In genomic region chr19:7098701-7099596, GRCh38 we compare ENCODE assay signal across 8 cellular contexts. TPM values are rescaled to one million over a fixed set of nuclear protein-coding genes. Genes with fewer than 3 reads are reported as not detected.
DNase-seq lines count a peak whose midpoint lies in the region; ATAC-seq, FAIRE-seq and TF ChIP-seq lines count a peak whose summit lies in the region.

No MANE protein-coding gene starts in this region.

- POLR2A ChIA-PET in A549 (lab: Yijun Ruan, JAX), result interaction anchor here (0.6 to 1.4 kb wide), 11 partner anchors 13 to 1042 kb away, joined by 3 to 18 read pairs (median 3); partner anchors contain the start of genes INSR and ZNF557

- CTCF ChIA-PET in A549 (lab: Yijun Ruan, JAX), result interaction anchor here (0.9 to 4.8 kb wide), 6 partner anchors 10 to 582 kb away, joined by 3 to 49 read pairs (median 4); partner anchors contain the start of gene TRAPPC5

- TF ChIP-seq POLR2A in A549 (IDR thresholded peaks at IDR 0.05; ENCODE audit: low read length) (peak; percentile 51), gastrocnemius medialis (IDR thresholded peaks at IDR 0.05) (no peak)

- intact Hi-C loops in gastrocnemius medialis (cut with DNase I; ENCODE audit: low total_unique reads), result loop anchor here (1.0 kb wide), 4 partner anchors 30 to 423 kb away; partner anchors contain the start of genes INSR, MCOLN1 and ZNF557

- peak; percentile 70 to 86 for DNase-seq in A549 (ENCODE audit: low read depth in 1 of 2, low spot score in 1 of 2)
- DNase-seq in NCI-H2107 treated with DMSO at 0.1 percent for 48 hours (lab: John Stamatoyannopoulos, UW; ENCODE audit: unreplicated experiment), result peak; percentile 89
- peak; percentile 96 for DNase-seq in UCSD-AML1 (lab: John Stamatoyannopoulos, UW; ENCODE audit: unreplicated experiment)
- peak; percentile 82 for DNase-seq in brain microvascular endothelial cell
- DNase-seq in gastrocnemius medialis, result peak; percentile 84 to 89

- ATAC-seq in A549 (peak; percentile 89 to 96), GM18858 (IDR thresholded peaks at IDR 0.05; ENCODE audit: unreplicated experiment) (peak; percentile 59), HG03064 (IDR thresholded peaks at IDR 0.05; ENCODE audit: low read depth, unreplicated experiment) (peak; percentile 73), gastrocnemius medialis (peak; percentile 94 to 95)

- WGBS in A549 (ENCODE audit: missing lambda C conversion rate), result 1% methylated on average over 31 of the region's 78 CpGs

- H3K4me1 ChIP-seq in A549, result 0 out of 3 replicates have a peak, but pooled peaks cover 3% of the 10 kb centered on the region
- peaks cover 0 to 9% of the 10 kb centered on the region in 2 donors for H3K4me1 ChIP-seq in gastrocnemius medialis

- FAIRE-seq in A549 (lab: Jason Lieb, UNC), result no peak

- no peak for TF ChIP-seq RAD21 in A549 (conservative IDR thresholded peaks at IDR 0.05 in 1 of 2, IDR thresholded peaks at IDR 0.05 in 1 of 2)

- TF ChIP-seq CTCF in A549 (IDR thresholded peaks at IDR 0.05), result no peak
- no peak for TF ChIP-seq CTCF in brain microvascular endothelial cell (IDR thresholded peaks at IDR 0.05; ENCODE audit: low read depth, low read length, missing control alignments)
- TF ChIP-seq CTCF in gastrocnemius medialis (IDR thresholded peaks at IDR 0.05 in 4 of 5, conservative IDR thresholded peaks at IDR 0.05 in 1 of 5), result no peak

- H3K27ac ChIP-seq in A549, result peak overlapping the region; percentile 78 to 96
- H3K27ac ChIP-seq in brain microvascular endothelial cell, result peak overlapping the region; percentile 70
- peak overlapping the region; percentile 92 to 99 (median 94) for H3K27ac ChIP-seq in gastrocnemius medialis

- in situ Hi-C loops in brain microvascular endothelial cell (cut with HindIII; ENCODE audit: low pct_ligation_motif_present, low sequenced_read_pairs), result no loop called here
- in situ Hi-C loops in gastrocnemius medialis (cut with MboI; ENCODE audit: low sequenced_read_pairs in 4 of 4), result loop anchor here in 1 of 4 donors (25.0 kb wide), 1 partner anchor 713 kb away; no protein-coding TSS in a partner anchor

- H3K9me3 ChIP-seq in A549, result peaks cover 18% of the 10 kb centered on the region
- no peaks in the 10 kb centered on the region for H3K9me3 ChIP-seq in gastrocnemius medialis

- peak overlapping the region; percentile 55 for H3K4me2 ChIP-seq in A549

- no peaks in the 10 kb centered on the region for H3K27me3 ChIP-seq in brain microvascular endothelial cell (replicated peaks)
- no peaks in the 10 kb centered on the region for H3K27me3 ChIP-seq in gastrocnemius medialis

- H3K4me3 ChIP-seq in A549, result peak overlapping the region; percentile 50
- peak overlapping the region; percentile 80 for H3K4me3 ChIP-seq in brain microvascular endothelial cell (ENCODE audit: low read depth, low read length)
- H3K4me3 ChIP-seq in iPS-11a (ENCODE audit: low read depth, low read length), result peak overlapping the region; percentile 55
- H3K4me3 ChIP-seq in gastrocnemius medialis, result peak overlapping the region; percentile 73 to 92 (median 78)

- TF ChIP-seq EP300 in A549 (IDR thresholded peaks at IDR 0.05), result no peak

- H3K36me3 ChIP-seq in brain microvascular endothelial cell (replicated peaks), result no peaks in the 10 kb centered on the region
- no peaks in the 10 kb centered on the region for H3K36me3 ChIP-seq in gastrocnemius medialis

TF ChIP-seq in A549, 52 proteins besides CTCF, POLR2A, EP300 and RAD21:
- TF ChIP-seq FOSL2 (IDR thresholded peaks at IDR 0.05) (no peak), FOSL2 (CRISPR knock-in tag; IDR thresholded peaks at IDR 0.05) (no peak), NR3C1 (IDR thresholded peaks at IDR 0.05) (no peak), FOSB (CRISPR knock-in tag; IDR thresholded peaks at IDR 0.05) (no peak), ESRRA (IDR thresholded peaks at IDR 0.05; ENCODE audit: borderline replicate concordance, low read length) (no peak), RNF2 (IDR thresholded peaks at IDR 0.05; ENCODE audit: borderline replicate concordance, low read depth) (no peak), E2F6 (IDR thresholded peaks at IDR 0.05; ENCODE audit: borderline replicate concordance, low read depth) (peak; percentile 75; the same call in 1 of the 2 replicates), BCL3 (IDR thresholded peaks at IDR 0.05) (peak; percentile 22; the same call in 1 of the 3 replicates), JUN (IDR thresholded peaks at IDR 0.05) (peak in 1 of 2 experiments; percentile 56; a peak in 2 of 5 replicates), KDM5A (IDR thresholded peaks at IDR 0.05) (no peak), GATA3 (IDR thresholded peaks at IDR 0.05; ENCODE audit: borderline replicate concordance) (no peak), PHF8 (IDR thresholded peaks at IDR 0.05; ENCODE audit: borderline replicate concordance, low read depth) (peak; percentile 22; the same call in 1 of the 2 replicates), MAX (IDR thresholded peaks at IDR 0.05) (peak; percentile 52), CHD2 (IDR thresholded peaks at IDR 0.05; ENCODE audit: low read length, partially characterized antibody) (no peak)

RNA-seq across cellular contexts. Expression of gene ZNF557, which starts 29.4 kb away (rescaled TPM):
- polyA plus RNA-seq in A549 (2011; rRNA removed) (4.2 and 5.0 TPM in 2 replicates), A549 (2017; fragmentation: RNase III; extraction: RNeasy Plus Mini Kit Qiagen cat#74134 plus additional on column Dnase treatment) (2.3 to 2.4 TPM (median 2.3 TPM) in 3 replicates)
- 0.83 and 0.91 TPM in 2 replicates for polyA plus RNA-seq in A549 (2012; cell fraction: cytosol; rRNA removed)
- polyA plus RNA-seq in A549 (2012; cell fraction: nucleus; rRNA removed), result 0.83 and 1.0 TPM in 2 replicates
- 11.8 and 12.4 TPM in 2 replicates for polyA minus RNA-seq in A549 (2011; rRNA and poly(A)+ RNA removed)
- total RNA-seq in gastrocnemius medialis, result 1 to 10 TPM; 3.9 to 5.3 (median 4.3) TPM

RNA-seq across cellular contexts. Expression of gene MBD3L3, which starts 40.5 kb away (rescaled TPM):
- polyA plus RNA-seq in A549 (2011; rRNA removed) (not detected in 2 replicates), A549 (2017; fragmentation: RNase III; extraction: RNeasy Plus Mini Kit Qiagen cat#74134 plus additional on column Dnase treatment) (not detected in 3 replicates)
- not detected in 2 replicates for polyA plus RNA-seq in A549 (2012; cell fraction: cytosol; rRNA removed)
- not detected in 2 replicates for polyA plus RNA-seq in A549 (2012; cell fraction: nucleus; rRNA removed)
- not detected in 2 replicates for polyA minus RNA-seq in A549 (2011; rRNA and poly(A)+ RNA removed)
- not detected for total RNA-seq in gastrocnemius medialis

RNA-seq across cellular contexts. Expression of gene MBD3L2, which starts 49.8 kb away (rescaled TPM):
- not detected in 2 replicates for polyA plus RNA-seq in A549 (2011; rRNA removed)
- polyA plus RNA-seq in A549 (2012; cell fraction: cytosol; rRNA removed), result 0.05 TPM in 1 of 2 replicates, not detected in the other
- polyA plus RNA-seq in A549 (2012; cell fraction: nucleus; rRNA removed), result not detected in 2 replicates
- polyA plus RNA-seq in A549 (2017; fragmentation: RNase III; extraction: RNeasy Plus Mini Kit Qiagen cat#74134 plus additional on column Dnase treatment), result not detected in 3 replicates
- polyA minus RNA-seq in A549 (2011; rRNA and poly(A)+ RNA removed), result not detected in 2 replicates
- not detected for total RNA-seq in gastrocnemius medialis

RNA-seq across cellular contexts. Expression of gene MBD3L4, which starts 59.0 kb away (rescaled TPM):
- polyA plus RNA-seq in A549 (2011; rRNA removed) (not detected in 2 replicates), A549 (2017; fragmentation: RNase III; extraction: RNeasy Plus Mini Kit Qiagen cat#74134 plus additional on column Dnase treatment) (not detected in 3 replicates)
- polyA plus RNA-seq in A549 (2012; cell fraction: cytosol; rRNA removed), result not detected in 2 replicates
- not detected in 2 replicates for polyA plus RNA-seq in A549 (2012; cell fraction: nucleus; rRNA removed)
- polyA minus RNA-seq in A549 (2011; rRNA and poly(A)+ RNA removed), result not detected in 2 replicates
- total RNA-seq in gastrocnemius medialis, result not detected

Comparison
In these comparisons a context has a peak if more than half of its experiments do, and no peak if none do; other contexts are left out.
1. Peak in every context shown above with its lines: DNase-seq, ATAC-seq, H3K4me3 ChIP-seq and H3K27ac ChIP-seq.